In the genomic region with DNA sequence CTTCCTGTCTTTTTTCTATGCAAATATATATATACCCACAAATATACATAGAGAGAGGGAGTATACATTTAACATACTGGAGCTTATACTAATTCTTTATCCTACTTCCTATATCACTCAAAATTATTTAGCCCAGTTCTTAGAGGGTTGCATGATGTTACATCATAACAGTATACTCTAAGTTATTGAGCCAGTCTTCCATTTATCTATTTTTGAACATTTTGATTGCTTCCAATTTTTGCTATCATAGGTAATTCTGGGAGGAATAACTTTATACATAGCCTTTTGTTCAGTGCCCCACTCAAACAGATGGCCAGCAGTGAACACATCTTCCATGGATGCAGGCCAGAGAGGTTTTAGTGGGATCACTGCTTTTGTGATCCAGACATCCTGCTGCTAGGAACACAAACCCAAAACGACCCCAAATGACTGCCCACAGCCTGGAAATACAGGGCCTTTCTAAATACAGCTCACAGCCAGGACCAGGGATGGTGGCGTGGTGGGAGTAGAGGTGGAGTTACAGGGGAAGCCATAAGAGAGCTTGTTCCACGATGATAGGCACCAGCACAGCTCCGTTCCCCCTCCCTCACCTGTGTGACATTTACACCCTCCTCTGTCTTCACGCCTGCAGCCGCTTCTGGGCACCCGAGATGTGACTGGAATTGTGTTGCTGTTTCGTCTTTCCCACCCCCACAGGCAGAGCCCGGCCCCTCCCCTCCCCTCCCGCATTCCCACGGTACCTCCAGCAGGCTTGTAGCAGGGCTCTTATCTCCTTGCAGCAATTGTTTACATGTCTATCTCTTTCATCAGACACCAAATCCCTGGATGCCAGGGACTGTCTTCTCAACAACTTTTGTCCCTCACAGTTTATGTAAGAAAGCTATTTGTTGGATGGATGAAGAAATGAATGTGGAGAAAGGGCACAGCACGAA, we compare ENCODE assay signal across 1 cellular context.
TF ChIP-seq lines count a peak whose summit lies in the region.

No MANE protein-coding gene starts in this region.

TF ChIP-seq in K562, 482 proteins besides CTCF, POLR2A, EP300 and RAD21 (continued from another document and continues in another):
- TF ChIP-seq, protein P1, sequence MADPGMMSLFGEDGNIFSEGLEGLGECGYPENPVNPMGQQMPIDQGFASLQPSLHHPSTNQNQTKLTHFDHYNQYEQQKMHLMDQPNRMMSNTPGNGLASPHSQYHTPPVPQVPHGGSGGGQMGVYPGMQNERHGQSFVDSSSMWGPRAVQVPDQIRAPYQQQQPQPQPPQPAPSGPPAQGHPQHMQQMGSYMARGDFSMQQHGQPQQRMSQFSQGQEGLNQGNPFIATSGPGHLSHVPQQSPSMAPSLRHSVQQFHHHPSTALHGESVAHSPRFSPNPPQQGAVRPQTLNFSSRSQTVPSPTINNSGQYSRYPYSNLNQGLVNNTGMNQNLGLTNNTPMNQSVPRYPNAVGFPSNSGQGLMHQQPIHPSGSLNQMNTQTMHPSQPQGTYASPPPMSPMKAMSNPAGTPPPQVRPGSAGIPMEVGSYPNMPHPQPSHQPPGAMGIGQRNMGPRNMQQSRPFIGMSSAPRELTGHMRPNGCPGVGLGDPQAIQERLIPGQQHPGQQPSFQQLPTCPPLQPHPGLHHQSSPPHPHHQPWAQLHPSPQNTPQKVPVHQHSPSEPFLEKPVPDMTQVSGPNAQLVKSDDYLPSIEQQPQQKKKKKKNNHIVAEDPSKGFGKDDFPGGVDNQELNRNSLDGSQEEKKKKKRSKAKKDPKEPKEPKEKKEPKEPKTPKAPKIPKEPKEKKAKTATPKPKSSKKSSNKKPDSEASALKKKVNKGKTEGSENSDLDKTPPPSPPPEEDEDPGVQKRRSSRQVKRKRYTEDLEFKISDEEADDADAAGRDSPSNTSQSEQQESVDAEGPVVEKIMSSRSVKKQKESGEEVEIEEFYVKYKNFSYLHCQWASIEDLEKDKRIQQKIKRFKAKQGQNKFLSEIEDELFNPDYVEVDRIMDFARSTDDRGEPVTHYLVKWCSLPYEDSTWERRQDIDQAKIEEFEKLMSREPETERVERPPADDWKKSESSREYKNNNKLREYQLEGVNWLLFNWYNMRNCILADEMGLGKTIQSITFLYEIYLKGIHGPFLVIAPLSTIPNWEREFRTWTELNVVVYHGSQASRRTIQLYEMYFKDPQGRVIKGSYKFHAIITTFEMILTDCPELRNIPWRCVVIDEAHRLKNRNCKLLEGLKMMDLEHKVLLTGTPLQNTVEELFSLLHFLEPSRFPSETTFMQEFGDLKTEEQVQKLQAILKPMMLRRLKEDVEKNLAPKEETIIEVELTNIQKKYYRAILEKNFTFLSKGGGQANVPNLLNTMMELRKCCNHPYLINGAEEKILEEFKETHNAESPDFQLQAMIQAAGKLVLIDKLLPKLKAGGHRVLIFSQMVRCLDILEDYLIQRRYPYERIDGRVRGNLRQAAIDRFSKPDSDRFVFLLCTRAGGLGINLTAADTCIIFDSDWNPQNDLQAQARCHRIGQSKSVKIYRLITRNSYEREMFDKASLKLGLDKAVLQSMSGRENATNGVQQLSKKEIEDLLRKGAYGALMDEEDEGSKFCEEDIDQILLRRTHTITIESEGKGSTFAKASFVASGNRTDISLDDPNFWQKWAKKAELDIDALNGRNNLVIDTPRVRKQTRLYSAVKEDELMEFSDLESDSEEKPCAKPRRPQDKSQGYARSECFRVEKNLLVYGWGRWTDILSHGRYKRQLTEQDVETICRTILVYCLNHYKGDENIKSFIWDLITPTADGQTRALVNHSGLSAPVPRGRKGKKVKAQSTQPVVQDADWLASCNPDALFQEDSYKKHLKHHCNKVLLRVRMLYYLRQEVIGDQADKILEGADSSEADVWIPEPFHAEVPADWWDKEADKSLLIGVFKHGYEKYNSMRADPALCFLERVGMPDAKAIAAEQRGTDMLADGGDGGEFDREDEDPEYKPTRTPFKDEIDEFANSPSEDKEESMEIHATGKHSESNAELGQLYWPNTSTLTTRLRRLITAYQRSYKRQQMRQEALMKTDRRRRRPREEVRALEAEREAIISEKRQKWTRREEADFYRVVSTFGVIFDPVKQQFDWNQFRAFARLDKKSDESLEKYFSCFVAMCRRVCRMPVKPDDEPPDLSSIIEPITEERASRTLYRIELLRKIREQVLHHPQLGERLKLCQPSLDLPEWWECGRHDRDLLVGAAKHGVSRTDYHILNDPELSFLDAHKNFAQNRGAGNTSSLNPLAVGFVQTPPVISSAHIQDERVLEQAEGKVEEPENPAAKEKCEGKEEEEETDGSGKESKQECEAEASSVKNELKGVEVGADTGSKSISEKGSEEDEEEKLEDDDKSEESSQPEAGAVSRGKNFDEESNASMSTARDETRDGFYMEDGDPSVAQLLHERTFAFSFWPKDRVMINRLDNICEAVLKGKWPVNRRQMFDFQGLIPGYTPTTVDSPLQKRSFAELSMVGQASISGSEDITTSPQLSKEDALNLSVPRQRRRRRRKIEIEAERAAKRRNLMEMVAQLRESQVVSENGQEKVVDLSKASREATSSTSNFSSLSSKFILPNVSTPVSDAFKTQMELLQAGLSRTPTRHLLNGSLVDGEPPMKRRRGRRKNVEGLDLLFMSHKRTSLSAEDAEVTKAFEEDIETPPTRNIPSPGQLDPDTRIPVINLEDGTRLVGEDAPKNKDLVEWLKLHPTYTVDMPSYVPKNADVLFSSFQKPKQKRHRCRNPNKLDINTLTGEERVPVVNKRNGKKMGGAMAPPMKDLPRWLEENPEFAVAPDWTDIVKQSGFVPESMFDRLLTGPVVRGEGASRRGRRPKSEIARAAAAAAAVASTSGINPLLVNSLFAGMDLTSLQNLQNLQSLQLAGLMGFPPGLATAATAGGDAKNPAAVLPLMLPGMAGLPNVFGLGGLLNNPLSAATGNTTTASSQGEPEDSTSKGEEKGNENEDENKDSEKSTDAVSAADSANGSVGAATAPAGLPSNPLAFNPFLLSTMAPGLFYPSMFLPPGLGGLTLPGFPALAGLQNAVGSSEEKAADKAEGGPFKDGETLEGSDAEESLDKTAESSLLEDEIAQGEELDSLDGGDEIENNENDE (IDR thresholded peaks at IDR 0.05; ENCODE audit: low read depth, low read length) = no peak
- TF ChIP-seq ZNF174 (CRISPR knock-in tag; IDR thresholded peaks at IDR 0.05) (no peak), ZNF253 (CRISPR knock-in tag; conservative IDR thresholded peaks at IDR 0.05) (no peak), HMG20A (CRISPR knock-in tag; conservative IDR thresholded peaks at IDR 0.05) (no peak), SAFB2 (IDR thresholded peaks at IDR 0.05; ENCODE audit: borderline replicate concordance, low read depth, low read length, severe bottlenecking) (no peak), E2F3 (CRISPR knock-in tag; IDR thresholded peaks at IDR 0.05) (no peak), BRD9 (IDR thresholded peaks at IDR 0.05; ENCODE audit: low read depth, partially characterized antibody) (peak; percentile 32), ZNF143 (CRISPR knock-in tag; IDR thresholded peaks at IDR 0.05) (no peak), ZC3H11A (IDR thresholded peaks at IDR 0.05; ENCODE audit: low read depth, low read length) (no peak), CBX5 (IDR thresholded peaks at IDR 0.05; ENCODE audit: borderline replicate concordance, low read depth) (no peak), HDAC2 (IDR thresholded peaks at IDR 0.05) (peak; percentile 38; the same call in 1 of the 2 replicates), ZNF561 (CRISPR knock-in tag; conservative IDR thresholded peaks at IDR 0.05) (no peak), MYC (IDR thresholded peaks at IDR 0.05; ENCODE audit: low read depth, low read length) (peak; percentile 61; the same call in 1 of the 2 replicates), MYC (CRISPR knock-in tag; IDR thresholded peaks at IDR 0.05; ENCODE audit: borderline replicate concordance, low read depth) (no peak), RBM34 (IDR thresholded peaks at IDR 0.05; ENCODE audit: borderline replicate concordance, insufficient read depth, low read length) (no peak), MTA2 (IDR thresholded peaks at IDR 0.05; ENCODE audit: low read depth) (peak; percentile 56), ZNF263 (CRISPR knock-in tag; IDR thresholded peaks at IDR 0.05; ENCODE audit: borderline replicate concordance) (no peak), PRPF4 (IDR thresholded peaks at IDR 0.05; ENCODE audit: insufficient read depth, low read depth, low read length, poor library complexity, severe bottlenecking) (no peak), ZNF146 (CRISPR knock-in tag; IDR thresholded peaks at IDR 0.05; ENCODE audit: unreplicated experiment) (no peak), ZNF121 (CRISPR knock-in tag; conservative IDR thresholded peaks at IDR 0.05) (no peak), GABPB2 (CRISPR knock-in tag; conservative IDR thresholded peaks at IDR 0.05) (no peak), SMARCC2 (IDR thresholded peaks at IDR 0.05; ENCODE audit: low read depth) (0 out of 2 replicates have a peak, but pooled peaks have one; percentile 21), TRIM24 (IDR thresholded peaks at IDR 0.05) (peak; percentile 38 to 79; a peak in 2 of 4 replicates), CCAR2 (IDR thresholded peaks at IDR 0.05; ENCODE audit: low read depth, low read length) (no peak), ZFPM2 (CRISPR knock-in tag; IDR thresholded peaks at IDR 0.05) (no peak), TCF3 (CRISPR knock-in tag; IDR thresholded peaks at IDR 0.05) (peak; percentile 77), ZNF3 (CRISPR knock-in tag; IDR thresholded peaks at IDR 0.05) (no peak), ERF (CRISPR knock-in tag; IDR thresholded peaks at IDR 0.05) (no peak)
- TF ChIP-seq, protein P2, sequence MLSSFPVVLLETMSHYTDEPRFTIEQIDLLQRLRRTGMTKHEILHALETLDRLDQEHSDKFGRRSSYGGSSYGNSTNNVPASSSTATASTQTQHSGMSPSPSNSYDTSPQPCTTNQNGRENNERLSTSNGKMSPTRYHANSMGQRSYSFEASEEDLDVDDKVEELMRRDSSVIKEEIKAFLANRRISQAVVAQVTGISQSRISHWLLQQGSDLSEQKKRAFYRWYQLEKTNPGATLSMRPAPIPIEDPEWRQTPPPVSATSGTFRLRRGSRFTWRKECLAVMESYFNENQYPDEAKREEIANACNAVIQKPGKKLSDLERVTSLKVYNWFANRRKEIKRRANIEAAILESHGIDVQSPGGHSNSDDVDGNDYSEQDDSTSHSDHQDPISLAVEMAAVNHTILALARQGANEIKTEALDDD (IDR thresholded peaks at IDR 0.05) = no peak
- TF ChIP-seq, protein P3, sequence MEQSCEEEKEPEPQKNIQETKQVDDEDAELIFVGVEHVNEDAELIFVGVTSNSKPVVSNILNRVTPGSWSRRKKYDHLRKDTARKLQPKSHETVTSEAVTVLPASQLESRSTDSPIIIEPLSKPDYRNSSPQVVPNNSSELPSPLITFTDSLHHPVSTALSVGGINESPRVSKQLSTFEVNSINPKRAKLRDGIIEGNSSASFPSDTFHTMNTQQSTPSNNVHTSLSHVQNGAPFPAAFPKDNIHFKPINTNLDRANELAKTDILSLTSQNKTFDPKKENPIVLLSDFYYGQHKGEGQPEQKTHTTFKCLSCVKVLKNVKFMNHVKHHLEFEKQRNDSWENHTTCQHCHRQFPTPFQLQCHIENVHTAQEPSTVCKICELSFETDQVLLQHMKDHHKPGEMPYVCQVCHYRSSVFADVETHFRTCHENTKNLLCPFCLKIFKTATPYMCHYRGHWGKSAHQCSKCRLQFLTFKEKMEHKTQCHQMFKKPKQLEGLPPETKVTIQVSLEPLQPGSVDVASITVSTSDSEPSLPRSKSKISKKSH (CRISPR knock-in tag; IDR thresholded peaks at IDR 0.05) = no peak
- TF ChIP-seq, protein P4, sequence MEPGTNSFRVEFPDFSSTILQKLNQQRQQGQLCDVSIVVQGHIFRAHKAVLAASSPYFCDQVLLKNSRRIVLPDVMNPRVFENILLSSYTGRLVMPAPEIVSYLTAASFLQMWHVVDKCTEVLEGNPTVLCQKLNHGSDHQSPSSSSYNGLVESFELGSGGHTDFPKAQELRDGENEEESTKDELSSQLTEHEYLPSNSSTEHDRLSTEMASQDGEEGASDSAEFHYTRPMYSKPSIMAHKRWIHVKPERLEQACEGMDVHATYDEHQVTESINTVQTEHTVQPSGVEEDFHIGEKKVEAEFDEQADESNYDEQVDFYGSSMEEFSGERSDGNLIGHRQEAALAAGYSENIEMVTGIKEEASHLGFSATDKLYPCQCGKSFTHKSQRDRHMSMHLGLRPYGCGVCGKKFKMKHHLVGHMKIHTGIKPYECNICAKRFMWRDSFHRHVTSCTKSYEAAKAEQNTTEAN (CRISPR knock-in tag; IDR thresholded peaks at IDR 0.05) = no peak
- TF ChIP-seq, protein P5, sequence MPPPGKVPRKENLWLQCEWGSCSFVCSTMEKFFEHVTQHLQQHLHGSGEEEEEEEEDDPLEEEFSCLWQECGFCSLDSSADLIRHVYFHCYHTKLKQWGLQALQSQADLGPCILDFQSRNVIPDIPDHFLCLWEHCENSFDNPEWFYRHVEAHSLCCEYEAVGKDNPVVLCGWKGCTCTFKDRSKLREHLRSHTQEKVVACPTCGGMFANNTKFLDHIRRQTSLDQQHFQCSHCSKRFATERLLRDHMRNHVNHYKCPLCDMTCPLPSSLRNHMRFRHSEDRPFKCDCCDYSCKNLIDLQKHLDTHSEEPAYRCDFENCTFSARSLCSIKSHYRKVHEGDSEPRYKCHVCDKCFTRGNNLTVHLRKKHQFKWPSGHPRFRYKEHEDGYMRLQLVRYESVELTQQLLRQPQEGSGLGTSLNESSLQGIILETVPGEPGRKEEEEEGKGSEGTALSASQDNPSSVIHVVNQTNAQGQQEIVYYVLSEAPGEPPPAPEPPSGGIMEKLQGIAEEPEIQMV (tag; conservative IDR thresholded peaks at IDR 0.05; ENCODE audit: low read depth) = no peak
- TF ChIP-seq, protein P6, sequence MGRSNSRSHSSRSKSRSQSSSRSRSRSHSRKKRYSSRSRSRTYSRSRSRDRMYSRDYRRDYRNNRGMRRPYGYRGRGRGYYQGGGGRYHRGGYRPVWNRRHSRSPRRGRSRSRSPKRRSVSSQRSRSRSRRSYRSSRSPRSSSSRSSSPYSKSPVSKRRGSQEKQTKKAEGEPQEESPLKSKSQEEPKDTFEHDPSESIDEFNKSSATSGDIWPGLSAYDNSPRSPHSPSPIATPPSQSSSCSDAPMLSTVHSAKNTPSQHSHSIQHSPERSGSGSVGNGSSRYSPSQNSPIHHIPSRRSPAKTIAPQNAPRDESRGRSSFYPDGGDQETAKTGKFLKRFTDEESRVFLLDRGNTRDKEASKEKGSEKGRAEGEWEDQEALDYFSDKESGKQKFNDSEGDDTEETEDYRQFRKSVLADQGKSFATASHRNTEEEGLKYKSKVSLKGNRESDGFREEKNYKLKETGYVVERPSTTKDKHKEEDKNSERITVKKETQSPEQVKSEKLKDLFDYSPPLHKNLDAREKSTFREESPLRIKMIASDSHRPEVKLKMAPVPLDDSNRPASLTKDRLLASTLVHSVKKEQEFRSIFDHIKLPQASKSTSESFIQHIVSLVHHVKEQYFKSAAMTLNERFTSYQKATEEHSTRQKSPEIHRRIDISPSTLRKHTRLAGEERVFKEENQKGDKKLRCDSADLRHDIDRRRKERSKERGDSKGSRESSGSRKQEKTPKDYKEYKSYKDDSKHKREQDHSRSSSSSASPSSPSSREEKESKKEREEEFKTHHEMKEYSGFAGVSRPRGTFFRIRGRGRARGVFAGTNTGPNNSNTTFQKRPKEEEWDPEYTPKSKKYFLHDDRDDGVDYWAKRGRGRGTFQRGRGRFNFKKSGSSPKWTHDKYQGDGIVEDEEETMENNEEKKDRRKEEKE (IDR thresholded peaks at IDR 0.05; ENCODE audit: borderline replicate concordance in 1 of 2, control insufficient read depth in 1 of 2, low read depth in 2 of 2, low read length in 1 of 2) = no peak
- TF ChIP-seq, protein P7, sequence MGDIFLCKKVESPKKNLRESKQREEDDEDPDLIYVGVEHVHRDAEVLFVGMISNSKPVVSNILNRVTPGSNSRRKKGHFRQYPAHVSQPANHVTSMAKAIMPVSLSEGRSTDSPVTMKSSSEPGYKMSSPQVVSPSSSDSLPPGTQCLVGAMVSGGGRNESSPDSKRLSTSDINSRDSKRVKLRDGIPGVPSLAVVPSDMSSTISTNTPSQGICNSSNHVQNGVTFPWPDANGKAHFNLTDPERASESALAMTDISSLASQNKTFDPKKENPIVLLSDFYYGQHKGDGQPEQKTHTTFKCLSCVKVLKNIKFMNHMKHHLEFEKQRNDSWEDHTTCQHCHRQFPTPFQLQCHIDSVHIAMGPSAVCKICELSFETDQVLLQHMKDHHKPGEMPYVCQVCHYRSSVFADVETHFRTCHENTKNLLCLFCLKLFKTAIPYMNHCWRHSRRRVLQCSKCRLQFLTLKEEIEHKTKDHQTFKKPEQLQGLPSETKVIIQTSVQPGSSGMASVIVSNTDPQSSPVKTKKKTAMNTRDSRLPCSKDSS (IDR thresholded peaks at IDR 0.05; ENCODE audit: low read depth, partially characterized antibody) = no peak
